In the genomic region with DNA sequence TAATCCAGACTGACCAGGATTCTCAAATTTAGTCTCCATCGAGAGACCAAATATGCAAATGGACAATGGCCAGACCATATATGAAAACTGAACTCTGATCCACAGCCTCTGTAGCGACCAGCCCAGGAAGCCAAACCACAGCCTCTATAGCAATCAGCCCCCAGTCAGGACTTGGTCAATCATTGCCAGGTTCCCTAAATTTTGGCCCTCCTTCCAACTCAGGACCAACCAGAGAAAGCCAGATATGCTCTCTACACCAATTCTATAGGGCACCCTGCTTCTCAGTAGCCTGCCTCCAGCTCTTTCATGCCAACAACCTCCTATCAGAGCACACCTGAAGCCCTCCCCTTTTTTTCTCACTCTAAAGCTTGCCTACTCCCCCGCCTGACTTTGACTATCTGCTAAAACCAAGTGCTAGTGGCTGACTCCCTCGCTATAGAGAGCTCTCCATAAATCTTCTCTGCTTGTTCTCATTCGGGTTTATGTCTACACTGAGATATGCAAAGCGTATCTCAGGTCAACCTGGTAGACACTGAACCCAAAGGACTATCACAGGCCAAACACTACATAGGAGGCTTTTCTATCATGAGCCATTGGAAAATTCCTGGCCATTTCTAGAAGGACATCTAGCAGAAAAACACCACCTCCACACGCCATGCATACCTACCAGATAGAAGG, we compare ENCODE assay signal across 9 cellular contexts.
DNase-seq lines count a peak whose midpoint lies in the region; ATAC-seq, FAIRE-seq and TF ChIP-seq lines count a peak whose summit lies in the region.
"Had no signal": no experiment of that assay in that cellular context is flagged by ENCODE, and none has a peak within 500 bp of the region (broad histone marks: within the 10 kb centered on the region; RNA-seq: fewer than 3 reads in every experiment).

No MANE protein-coding gene starts in this region.

- H3K27me3 ChIP-seq in RWPE2 (ENCODE audit: insufficient read depth, poor library complexity, severe bottlenecking) (no peaks in the 10 kb centered on the region), parathyroid adenoma (ENCODE audit: control insufficient read depth, insufficient read depth, low read length) (no peaks in the 10 kb centered on the region), tibial nerve (no peaks in the 10 kb centered on the region)
- H3K27me3 ChIP-seq: heart left ventricle had no signal

- H3K4me2 ChIP-seq in parathyroid adenoma (ENCODE audit: low read length): no peak overlapping the region

- no peaks in the 10 kb centered on the region for H3K9me3 ChIP-seq in RWPE2 (ENCODE audit: severe bottlenecking)
- no peaks in the 10 kb centered on the region for H3K9me3 ChIP-seq in parathyroid adenoma (ENCODE audit: control insufficient read depth, low read length)
- no peaks in the 10 kb centered on the region for H3K9me3 ChIP-seq in tibial nerve
- H3K9me3 ChIP-seq: heart left ventricle had no signal

- peaks cover 20% of the 10 kb centered on the region for H3K4me1 ChIP-seq in RWPE2 (ENCODE audit: insufficient read depth, poor library complexity, severe bottlenecking)
- H3K4me1 ChIP-seq in parathyroid adenoma: no peaks in the 10 kb centered on the region
- H3K4me1 ChIP-seq in tibial nerve: peaks cover 0 to 15% (median 3%) of the 10 kb centered on the region in 4 donors

- TF ChIP-seq CTCF in RWPE2 (IDR thresholded peaks at IDR 0.05; ENCODE audit: poor library complexity, severe bottlenecking): no peak
- TF ChIP-seq CTCF in parathyroid adenoma (IDR thresholded peaks at IDR 0.05): no peak
- no peak for TF ChIP-seq CTCF in GM10266 (IDR thresholded peaks at IDR 0.05; ENCODE audit: control insufficient read depth, insufficient read depth, low read depth, missing control alignments)
- TF ChIP-seq CTCF in tibial nerve (IDR thresholded peaks at IDR 0.05): no peak

- intact Hi-C loops in posterior cingulate gyrus (cut with DNase I): no loop called here

- H3K9ac ChIP-seq in parathyroid adenoma: no peak overlapping the region

- H3K79me2 ChIP-seq in parathyroid adenoma: no peaks in the 10 kb centered on the region

- FAIRE-seq in GM19239 (lab: Jason Lieb, UNC): peak; percentile 99

- H3K4me3 ChIP-seq in RWPE2 (ENCODE audit: severe bottlenecking) (no peak overlapping the region), parathyroid adenoma (ENCODE audit: low read depth, low read length) (no peak overlapping the region), tibial nerve (no peak overlapping the region)
- H3K4me3 ChIP-seq: heart left ventricle had no signal

- peak overlapping the region; percentile 69 for H3K27ac ChIP-seq in RWPE2 (ENCODE audit: poor library complexity, severe bottlenecking)
- H3K27ac ChIP-seq in parathyroid adenoma: no peak overlapping the region
- H3K27ac ChIP-seq in tibial nerve: no peak overlapping the region
- H3K27ac ChIP-seq: heart left ventricle had no signal

- no peaks in the 10 kb centered on the region for H3K36me3 ChIP-seq in RWPE2 (ENCODE audit: low read depth)
- H3K36me3 ChIP-seq in parathyroid adenoma (ENCODE audit: control insufficient read depth, insufficient read depth, low read length): no peaks in the 10 kb centered on the region
- H3K36me3 ChIP-seq in tibial nerve: no peaks in the 10 kb centered on the region
- H3K36me3 ChIP-seq: heart left ventricle had no signal

- no peak for TF ChIP-seq POLR2A in tibial nerve (IDR thresholded peaks at IDR 0.05)

- no peak for TF ChIP-seq EP300 in tibial nerve (IDR thresholded peaks at IDR 0.05)

- WGBS in tibial nerve, 2 donors: 94 to 95% methylated on average over 7 of the region's 7 CpGs

- ATAC-seq in HG02938 (IDR thresholded peaks at IDR 0.05; ENCODE audit: unreplicated experiment) (peak; percentile 53), RWPE2 (ENCODE audit: low read depth) (no peak)

- no peak for DNase-seq in GM19239 (ENCODE audit: insufficient read length, low spot score)
- DNase-seq in RWPE2 (ENCODE audit: low spot score): no peak
- DNase-seq in GM10266 (ENCODE audit: extremely low spot score): no peak
- no peak for DNase-seq in posterior cingulate gyrus
- no peak for DNase-seq in tibial nerve (ENCODE audit: low spot score in 2 of 2)
- DNase-seq in stimulated activated CD4-positive, alpha-beta T cell treated with anti-CD3 and anti-CD28 coated beads, Interleukin-15, amount 100 ng/mL, for 24 hours: no peak
- DNase-seq: heart left ventricle had no signal

- peak overlapping the region; percentile 30 for H2AFZ ChIP-seq in parathyroid adenoma
